8 cellular contexts compared by ENCODE assay signal in the genomic region with DNA sequence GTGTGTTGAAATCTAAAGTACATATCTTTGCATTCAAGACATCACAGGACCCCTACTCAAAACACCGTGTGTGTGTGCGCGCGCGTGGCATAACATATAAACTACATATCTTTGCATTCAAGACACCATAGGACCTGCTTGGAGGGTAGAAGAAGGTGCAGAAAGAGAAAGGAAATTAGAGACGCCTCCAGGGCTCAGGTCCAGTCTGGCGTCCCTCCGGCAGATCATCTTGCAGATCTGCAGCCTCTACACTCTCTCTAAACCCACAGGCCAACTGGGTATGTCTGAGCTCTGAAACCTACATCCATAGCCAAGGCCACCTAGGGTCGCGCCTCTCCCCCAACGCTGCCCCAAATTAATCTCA. TPM values are rescaled to one million over a fixed set of nuclear protein-coding genes. Genes with fewer than 3 reads are reported as not detected.
DNase-seq lines count a peak whose midpoint lies in the region; ATAC-seq and TF ChIP-seq lines count a peak whose summit lies in the region.

No MANE protein-coding gene starts in this region.

- no peak for TF ChIP-seq CTCF in left ventricle myocardium inferior (IDR thresholded peaks at IDR 0.05; ENCODE audit: borderline replicate concordance)
- no peak for TF ChIP-seq CTCF in transverse colon (IDR thresholded peaks at IDR 0.05)
- TF ChIP-seq CTCF in ascending aorta (IDR thresholded peaks at IDR 0.05), result no peak

- H3K4me1 Mint-ChIP-seq in activated T-helper 17 cell treated with anti-CD3 and anti-CD28 coated beads, Interleukin-2, amount 50 U/mL, for 72 hours, result peaks cover 12% of the 10 kb centered on the region

- no peaks in the 10 kb centered on the region for H3K27me3 Mint-ChIP-seq in activated T-helper 17 cell treated with anti-CD3 and anti-CD28 coated beads, Interleukin-2, amount 50 U/mL, for 72 hours

- intact Hi-C loops in left ventricle myocardium inferior (cut with micrococcal nuclease), result no loop called here
- intact Hi-C loops in cardiac septum (cut with DNase I), result no loop called here
- intact Hi-C loops in transverse colon (cut with DNase I; ENCODE audit: low total_unique reads), result no loop called here
- intact Hi-C loops in ascending aorta (cut with DNase I), result no loop called here

- H3K36me3 ChIP-seq in left ventricle myocardium inferior, result no peaks in the 10 kb centered on the region
- H3K36me3 ChIP-seq in urinary bladder (ENCODE audit: insufficient read depth), result no peaks in the 10 kb centered on the region
- no peaks in the 10 kb centered on the region for H3K36me3 ChIP-seq in transverse colon
- no peaks in the 10 kb centered on the region for H3K36me3 ChIP-seq in ascending aorta

- 45% methylated on average over 11 of the region's 11 CpGs for WGBS in urinary bladder
- 70 to 78% methylated on average over 4 to 11 of the region's 11 CpGs for WGBS in transverse colon (ENCODE audit: low coverage in 1 of 2), 2 donors

- H3K4me3 Mint-ChIP-seq in activated T-helper 17 cell treated with anti-CD3 and anti-CD28 coated beads, Interleukin-2, amount 50 U/mL, for 72 hours, result peak overlapping the region; percentile 89

- no peak for TF ChIP-seq EP300 in transverse colon (IDR thresholded peaks at IDR 0.05; ENCODE audit: low read depth)

- no peak overlapping the region for H3K27ac ChIP-seq in left ventricle myocardium inferior (replicated peaks)
- no peak overlapping the region for H3K27ac ChIP-seq in urinary bladder (ENCODE audit: low read depth)
- H3K27ac ChIP-seq in transverse colon, result peak overlapping the region in 1 of 4 donors; percentile 71
- no peak overlapping the region for H3K27ac ChIP-seq in ascending aorta

- H3K27me3 ChIP-seq in left ventricle myocardium inferior (ENCODE audit: low read depth), result no peaks in the 10 kb centered on the region
- H3K27me3 ChIP-seq in transverse colon, result no peaks in the 10 kb centered on the region
- H3K27me3 ChIP-seq in ascending aorta, result no peaks in the 10 kb centered on the region

- peaks cover 19% of the 10 kb centered on the region for H3K4me1 ChIP-seq in left ventricle myocardium inferior
- H3K4me1 ChIP-seq in urinary bladder (ENCODE audit: insufficient read depth), result no peaks in the 10 kb centered on the region
- H3K4me1 ChIP-seq in transverse colon, result peaks cover 3 to 17% (median 7%) of the 10 kb centered on the region in 4 donors
- H3K4me1 ChIP-seq in ascending aorta, result peaks cover 5 to 10% of the 10 kb centered on the region in 2 donors

- in situ Hi-C loops in transverse colon (cut with MboI; ENCODE audit: low pct_ligation_motif_present in 1 of 4, low pct_unique_long_range_greater_than_20kb in 1 of 4, low sequenced_read_pairs in 3 of 4), result loop anchor here in 2 of 4 donors (25.0 kb wide), 1 partner anchor 191 kb away; no protein-coding TSS in a partner anchor

- peaks cover 4% of the 10 kb centered on the region for H3K36me3 Mint-ChIP-seq in activated T-helper 17 cell treated with anti-CD3 and anti-CD28 coated beads, Interleukin-2, amount 50 U/mL, for 72 hours (ENCODE audit: low read depth)

- H3K4me3 ChIP-seq in left ventricle myocardium inferior (peak overlapping the region; percentile 74), urinary bladder (ENCODE audit: low read depth, low read length) (peak overlapping the region; percentile 40), transverse colon (peak overlapping the region in 1 of 4 donors; percentile 63), ascending aorta (peak overlapping the region in 1 of 2 donors; percentile 72)

- DNase-seq in left ventricle myocardium inferior (no peak), cardiac septum (ENCODE audit: low spot score) (no peak), left kidney (ENCODE audit: low read depth, low spot score) (peak; percentile 77), SW 1271 (lab: John Stamatoyannopoulos, UW) (no peak), transverse colon (no peak), ascending aorta (ENCODE audit: low spot score in 2 of 2) (no peak)

- H3K9me3 ChIP-seq in left ventricle myocardium inferior (replicated peaks) (no peaks in the 10 kb centered on the region), transverse colon (no peaks in the 10 kb centered on the region), ascending aorta (no peaks in the 10 kb centered on the region)

- H3K27ac Mint-ChIP-seq in activated T-helper 17 cell treated with anti-CD3 and anti-CD28 coated beads, Interleukin-2, amount 50 U/mL, for 72 hours, result peak overlapping the region; percentile 82

- ATAC-seq in activated T-helper 17 cell treated with anti-CD3 and anti-CD28 coated beads, Interleukin-2, amount 50 U/mL, for 72 hours (replicated peaks), result no peak

- TF ChIP-seq POLR2A in transverse colon (IDR thresholded peaks at IDR 0.05), result no peak

- no peaks in the 10 kb centered on the region for H3K9me3 Mint-ChIP-seq in activated T-helper 17 cell treated with anti-CD3 and anti-CD28 coated beads, Interleukin-2, amount 50 U/mL, for 72 hours

RNA-seq across cellular contexts. Expression of a gene that starts 0.7 kb away (rescaled TPM):
- total RNA-seq in left ventricle myocardium inferior, result 2.1 TPM
- total RNA-seq in cardiac septum, result 4.0 TPM
- total RNA-seq in activated T-helper 17 cell treated with anti-CD3 and anti-CD28 coated beads, Interleukin-2, amount 50 U/mL, for 72 hours, result 10 to 100 TPM; 42.0 to 60.2 TPM
- 15.9 TPM for total RNA-seq in urinary bladder
- polyA plus RNA-seq in urinary bladder, result 20.9 TPM
- 10 to 100 TPM in 3 of 4 donors, not detected in 1; 16.7 to 35.2 (median 24.4) TPM for total RNA-seq in transverse colon
- 88.9 TPM for total RNA-seq in ascending aorta

RNA-seq across cellular contexts. Expression of a gene that starts 1.2 kb away (rescaled TPM):
- total RNA-seq in left ventricle myocardium inferior (not detected), cardiac septum (0.16 TPM), urinary bladder (not detected), transverse colon (under 1 TPM in 2 of 4 donors, not detected in 2; 0.41 to 0.79 TPM), ascending aorta (not detected)
- 1 to 10 TPM; 1.3 to 1.4 TPM for total RNA-seq in activated T-helper 17 cell treated with anti-CD3 and anti-CD28 coated beads, Interleukin-2, amount 50 U/mL, for 72 hours
- polyA plus RNA-seq in urinary bladder, result 1.0 TPM

RNA-seq across cellular contexts. Expression of a gene that starts 10.0 kb away (rescaled TPM):
- 0.36 TPM for total RNA-seq in left ventricle myocardium inferior
- total RNA-seq in cardiac septum, result 0.24 TPM
- total RNA-seq in activated T-helper 17 cell treated with anti-CD3 and anti-CD28 coated beads, Interleukin-2, amount 50 U/mL, for 72 hours, result 1 to 10 TPM in 1 of 2 donors, under 1 TPM in 1; 0.50 to 1.6 TPM
- total RNA-seq in urinary bladder, result not detected
- 0.94 TPM for polyA plus RNA-seq in urinary bladder
- total RNA-seq in transverse colon, result not detected
- not detected for total RNA-seq in ascending aorta

RNA-seq across cellular contexts. Expression of a gene that starts 22.4 kb away (rescaled TPM):
- total RNA-seq in left ventricle myocardium inferior (34.3 TPM), cardiac septum (45.8 TPM), urinary bladder (14.7 TPM), transverse colon (10 to 100 TPM; 15.3 to 40.4 (median 22.8) TPM), ascending aorta (61.8 TPM)
- total RNA-seq in activated T-helper 17 cell treated with anti-CD3 and anti-CD28 coated beads, Interleukin-2, amount 50 U/mL, for 72 hours, result 1 to 10 TPM; 3.0 to 3.1 TPM
- polyA plus RNA-seq in urinary bladder, result 19.8 TPM

RNA-seq across cellular contexts. Expression of a gene that starts 34.0 kb away (rescaled TPM):
- 33.3 TPM for total RNA-seq in left ventricle myocardium inferior
- 51.3 TPM for total RNA-seq in cardiac septum
- total RNA-seq in activated T-helper 17 cell treated with anti-CD3 and anti-CD28 coated beads, Interleukin-2, amount 50 U/mL, for 72 hours, result 100 to 1,000 TPM in 1 of 2 donors, 10 to 100 TPM in 1; 85.4 to 165 TPM
- 14.0 TPM for total RNA-seq in urinary bladder
- polyA plus RNA-seq in urinary bladder, result 59.5 TPM
- total RNA-seq in transverse colon, result 10 to 100 TPM; 35.1 to 96.5 (median 43.6) TPM
- total RNA-seq in ascending aorta, result 247 TPM
